Comparison of ENCODE assay signal across 16 cellular contexts in the genomic region with DNA sequence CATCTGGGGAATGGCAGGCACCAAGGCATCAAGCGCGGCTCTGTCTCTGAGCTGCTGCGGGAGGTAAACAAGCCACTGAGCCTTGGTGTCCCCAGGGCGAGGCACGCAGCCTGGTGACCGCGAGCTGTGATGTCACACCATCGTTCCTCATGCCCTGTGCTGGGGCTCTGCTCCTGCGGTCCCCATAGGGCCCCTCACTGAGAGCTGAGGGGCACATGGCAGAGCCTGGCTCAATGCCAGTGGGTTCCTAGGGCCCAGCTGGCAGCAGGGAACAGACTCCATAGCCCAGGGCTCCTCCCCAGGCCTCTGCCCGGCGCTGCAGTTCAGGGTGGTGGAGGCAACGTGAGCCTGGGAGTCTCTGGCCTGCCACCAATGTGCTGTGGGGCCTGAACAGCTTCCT. TPM values are rescaled to one million over a fixed set of nuclear protein-coding genes. Genes with fewer than 3 reads are reported as not detected.
DNase-seq lines count a peak whose midpoint lies in the region; ATAC-seq, FAIRE-seq and TF ChIP-seq lines count a peak whose summit lies in the region.
"Had no signal": no experiment of that assay in that cellular context is flagged by ENCODE, and none has a peak within 500 bp of the region (broad histone marks: within the 10 kb centered on the region; RNA-seq: fewer than 3 reads in every experiment).

No MANE protein-coding gene starts in this region.

- 95% methylated on average over 4 of the region's 12 CpGs for WGBS in A549 (ENCODE audit: missing lambda C conversion rate)

- DNase-seq in NCI-H1436 (lab: John Stamatoyannopoulos, UW) (peak; percentile 34), NCI-H1436 treated with DMSO at 0.1 percent for 48 hours (lab: John Stamatoyannopoulos, UW) (no peak), A549 (ENCODE audit: low read depth in 1 of 2, low spot score in 1 of 2) (no peak), dorsolateral prefrontal cortex (no peak), NCI-H446 treated with DMSO at 0.1 percent for 48 hours (lab: John Stamatoyannopoulos, UW) (no peak)
- DNase-seq: CD4-positive, alpha-beta memory T cell; H9; Kasumi-1; NCI-H1105 treated with DMSO at 0.1 percent for 48 hours had no signal

- H3K27ac ChIP-seq in A549 (peak overlapping the region; percentile 22 to 88; a peak in 3 of 6 replicates), HEK293 (ENCODE audit: extremely low read depth, low read depth, low read length) (no peak overlapping the region), dorsolateral prefrontal cortex (peak overlapping the region in 49 of 59 donors; percentile 5 to 97 (median 66))
- H3K27ac ChIP-seq: PC-9, SK-N-MC had no signal

- H3K4me2 ChIP-seq in A549, result no peak overlapping the region; the same call in 2 of the 3 replicates
- H3K4me2 ChIP-seq: PC-9 had no signal

- H3K9me3 ChIP-seq in A549, result no peaks in the 10 kb centered on the region
- no peaks in the 10 kb centered on the region for H3K9me3 ChIP-seq in HEK293 (ENCODE audit: control insufficient read depth, insufficient read depth, low read depth, low read length)

- TF ChIP-seq CTCF in A549 (IDR thresholded peaks at IDR 0.05) (no peak), HEK293 (tag by site-specific recombination; IDR thresholded peaks at IDR 0.05) (no peak), dorsolateral prefrontal cortex (IDR thresholded peaks at IDR 0.05 in 54 of 56, conservative IDR thresholded peaks at IDR 0.05 in 2 of 56; ENCODE audit: low read depth in 1 of 56, partially characterized antibody in 56 of 56) (no peak)

- POLR2A ChIA-PET in A549 (lab: Yijun Ruan, JAX) (no interaction called here), HEK293 (lab: Yijun Ruan, JAX) (no interaction called here)

- TF ChIP-seq RAD21 in A549 (conservative IDR thresholded peaks at IDR 0.05 in 1 of 2, IDR thresholded peaks at IDR 0.05 in 1 of 2), result no peak

- peaks cover 20% of the 10 kb centered on the region for H3K4me1 ChIP-seq in A549
- no peaks in the 10 kb centered on the region for H3K4me1 ChIP-seq in HEK293 (ENCODE audit: control insufficient read depth, insufficient read depth, low read length)

- H3K27me3 ChIP-seq in dorsolateral prefrontal cortex, result no peaks in the 10 kb centered on the region

- CTCF ChIA-PET in A549 (lab: Yijun Ruan, JAX), result interaction anchor here (0.6 to 5.3 kb wide), 10 partner anchors 9 to 288 kb away, joined by 3 to 30 read pairs (median 5); a partner anchor contains a TSS
- CTCF ChIA-PET in HEK293 (lab: Yijun Ruan, JAX), result no interaction called here

- intact Hi-C loops in dorsolateral prefrontal cortex (cut with DNase I), result no loop called here

- TF ChIP-seq POLR2A in A549 (IDR thresholded peaks at IDR 0.05; ENCODE audit: low read length), result no peak

- FAIRE-seq in A549 (lab: Jason Lieb, UNC), result no peak
- FAIRE-seq: A204.1, TTC549 had no signal

- ATAC-seq in A549, result no peak
- ATAC-seq in GM21447 (IDR thresholded peaks at IDR 0.05; ENCODE audit: unreplicated experiment), result no peak
- ATAC-seq in HG03378 (IDR thresholded peaks at IDR 0.05; ENCODE audit: unreplicated experiment), result no peak

- H3K4me3 ChIP-seq in A549, result no peak overlapping the region
- no peak overlapping the region for H3K4me3 ChIP-seq in HEK293 (ENCODE audit: low read depth, low read length)
- H3K4me3 ChIP-seq in dorsolateral prefrontal cortex, result no peak overlapping the region
- H3K4me3 ChIP-seq: PC-9, SK-N-MC had no signal

- H3K36me3 ChIP-seq in HEK293 (ENCODE audit: control insufficient read depth in 2 of 2, insufficient read depth in 1 of 2, low read length in 2 of 2), result peaks cover 0 to 25% of the 10 kb centered on the region in 2 experiments; a peak in 2 of 3 replicates

- TF ChIP-seq EP300 in A549 (IDR thresholded peaks at IDR 0.05), result no peak

TF ChIP-seq in A549, 52 proteins besides CTCF, POLR2A, EP300 and RAD21:
- TF ChIP-seq FOSL2 (IDR thresholded peaks at IDR 0.05) (no peak), FOSL2 (CRISPR knock-in tag; IDR thresholded peaks at IDR 0.05) (no peak), MAFK (IDR thresholded peaks at IDR 0.05; ENCODE audit: partially characterized antibody) (no peak), JUNB (IDR thresholded peaks at IDR 0.05) (no peak), NR3C1 (IDR thresholded peaks at IDR 0.05) (no peak), RFX5 (IDR thresholded peaks at IDR 0.05) (no peak), ESRRA (IDR thresholded peaks at IDR 0.05; ENCODE audit: borderline replicate concordance, low read length) (no peak), CEBPB (IDR thresholded peaks at IDR 0.05) (no peak), BHLHE40 (IDR thresholded peaks at IDR 0.05; ENCODE audit: low read depth, low read length) (no peak)
- TF ChIP-seq, protein P1, sequence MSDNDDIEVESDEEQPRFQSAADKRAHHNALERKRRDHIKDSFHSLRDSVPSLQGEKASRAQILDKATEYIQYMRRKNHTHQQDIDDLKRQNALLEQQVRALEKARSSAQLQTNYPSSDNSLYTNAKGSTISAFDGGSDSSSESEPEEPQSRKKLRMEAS (IDR thresholded peaks at IDR 0.05), result no peak

TF ChIP-seq in HEK293, 187 proteins besides CTCF, POLR2A, EP300 and RAD21:
- TF ChIP-seq, protein P2, sequence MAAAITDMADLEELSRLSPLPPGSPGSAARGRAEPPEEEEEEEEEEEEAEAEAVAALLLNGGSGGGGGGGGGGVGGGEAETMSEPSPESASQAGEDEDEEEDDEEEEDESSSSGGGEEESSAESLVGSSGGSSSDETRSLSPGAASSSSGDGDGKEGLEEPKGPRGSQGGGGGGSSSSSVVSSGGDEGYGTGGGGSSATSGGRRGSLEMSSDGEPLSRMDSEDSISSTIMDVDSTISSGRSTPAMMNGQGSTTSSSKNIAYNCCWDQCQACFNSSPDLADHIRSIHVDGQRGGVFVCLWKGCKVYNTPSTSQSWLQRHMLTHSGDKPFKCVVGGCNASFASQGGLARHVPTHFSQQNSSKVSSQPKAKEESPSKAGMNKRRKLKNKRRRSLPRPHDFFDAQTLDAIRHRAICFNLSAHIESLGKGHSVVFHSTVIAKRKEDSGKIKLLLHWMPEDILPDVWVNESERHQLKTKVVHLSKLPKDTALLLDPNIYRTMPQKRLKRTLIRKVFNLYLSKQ (tag by site-specific recombination; IDR thresholded peaks at IDR 0.05; ENCODE audit: borderline replicate concordance), result no peak
- TF ChIP-seq HOXD13 (CRISPR knock-in tag; IDR thresholded peaks at IDR 0.05; ENCODE audit: borderline replicate concordance), result no peak
- TF ChIP-seq ZNF473 (tag by site-specific recombination; IDR thresholded peaks at IDR 0.05), result no peak
- TF ChIP-seq ZNF664 (tag by site-specific recombination; IDR thresholded peaks at IDR 0.05), result no peak
- TF ChIP-seq HOXA7 (CRISPR knock-in tag; IDR thresholded peaks at IDR 0.05; ENCODE audit: borderline replicate concordance), result no peak
- peak; percentile 29; the same call in 1 of the 2 replicates for TF ChIP-seq ZIC2 (tag by site-specific recombination; IDR thresholded peaks at IDR 0.05)
TF ChIP-seq in HEK293: peak in this region for 1.

RNA-seq across cellular contexts. Expression of a gene that starts 22.6 kb away (rescaled TPM):
- polyA plus RNA-seq in A549 (2011; rRNA removed), result 0.11 and 0.32 TPM in 2 replicates
- polyA plus RNA-seq in A549 (2012; cell fraction: cytosol; rRNA removed), result 0.44 and 0.45 TPM in 2 replicates
- polyA plus RNA-seq in A549 (2012; cell fraction: nucleus; rRNA removed), result 0.83 and 0.94 TPM in 2 replicates
- polyA plus RNA-seq in A549 (2017; fragmentation: RNase III; extraction: RNeasy Plus Mini Kit Qiagen cat#74134 plus additional on column Dnase treatment), result 0.61 to 0.73 TPM (median 0.70 TPM) in 3 replicates
- not detected in 2 replicates for polyA minus RNA-seq in A549 (2011; rRNA and poly(A)+ RNA removed)
- 100 to 1,000 TPM; 128 to 561 (median 344) TPM for total RNA-seq in dorsolateral prefrontal cortex
- total RNA-seq: CD4-positive, alpha-beta memory T cell; PC-9 had no signal
- polyA plus RNA-seq: CD4-positive, alpha-beta memory T cell had no signal
